In genomic region chr1:38564946-38565570, GRCh38 we compare ENCODE assay signal across 16 cellular contexts.
"Had no signal": no experiment of that assay in that cellular context is flagged by ENCODE, and none has a peak within 500 bp of the region (broad histone marks: within the 10 kb centered on the region; RNA-seq: fewer than 3 reads in every experiment).

No MANE protein-coding gene starts in this region.

- H3K27me3 ChIP-seq: body of pancreas had no signal

- H3K36me3 ChIP-seq: adrenal gland, gastroesophageal sphincter, transverse colon had no signal

- FAIRE-seq: islet of Langerhans had no signal

- H3K4me3 ChIP-seq: adrenal gland, body of pancreas, gastroesophageal sphincter, smooth muscle cell, transverse colon had no signal

- ATAC-seq: activated CD4-positive, CD25-positive, alpha-beta regulatory T cell treated with anti-CD3 and anti-CD28 coated beads, Interleukin-2, amount 50 U/mL, for 24 hours; body of pancreas; gastroesophageal sphincter; natural killer cell; stimulated activated naive CD8-positive, alpha-beta T cell treated with anti-CD3 and anti-CD28 coated beads, Interleukin-15, Interleukin-2, amounts not matched to agents 100 U/mL and 50 U/mL, for 24 hours; T-cell had no signal

- DNase-seq: activated CD4-positive, alpha-beta T cell treated with anti-CD3 and anti-CD28 coated beads, Interleukin-2, amount 50 U/mL, for 1 hour; activated naive CD4-positive, alpha-beta T cell treated with anti-CD3 and anti-CD28 coated beads, Interleukin-2, amount 50 U/mL, for 16 hours; adrenal gland; cerebellar nuclear complex; dermis blood vessel endothelial cell; mammary epithelial cell; natural killer cell; stimulated activated naive CD8-positive, alpha-beta T cell treated with anti-CD3 and anti-CD28 coated beads, Interleukin-15, Interleukin-2, amounts not matched to agents 100 U/mL and 50 U/mL, for 24 hours; T-cell; T-helper 9 cell; transverse colon had no signal
